Comparison of ENCODE assay signal across 23 cellular contexts in the genomic region with DNA sequence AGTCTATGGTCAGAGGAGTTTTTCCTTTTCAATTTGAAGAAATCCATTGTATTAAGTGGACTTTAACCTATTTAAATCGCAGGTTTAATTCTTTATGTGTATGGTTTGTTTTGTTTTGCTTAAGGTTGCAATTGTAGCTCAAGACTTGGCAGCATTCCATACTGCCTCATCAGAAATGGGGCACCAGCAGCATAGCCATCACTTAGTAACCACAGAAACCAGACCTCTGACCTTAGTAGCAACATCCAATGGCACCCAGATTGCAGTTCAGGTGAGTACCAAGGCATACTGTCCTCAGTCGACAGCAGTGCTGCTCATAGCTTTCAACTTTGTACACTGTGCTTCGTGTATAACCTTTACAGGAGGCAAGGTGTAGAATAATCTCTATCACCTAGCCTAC. TPM values are rescaled to one million over a fixed set of nuclear protein-coding genes. Genes with fewer than 3 reads are reported as not detected.
A peak's percentile ranks its signal among the peaks of the same experiment; 100 is the strongest.
DNase-seq lines count a peak whose midpoint lies in the region; ATAC-seq and TF ChIP-seq lines count a peak whose summit lies in the region.
"Had no signal": no experiment of that assay in that cellular context is flagged by ENCODE, and none has a peak within 500 bp of the region (broad histone marks: within the 10 kb centered on the region; RNA-seq: fewer than 3 reads in every experiment).

No MANE protein-coding gene starts in this region.

- POLR2A ChIA-PET in CD8-positive, alpha-beta T cell (lab: Charles Lee) = no interaction called here

- TF ChIP-seq CTCF in CD8-positive, alpha-beta T cell (IDR thresholded peaks at IDR 0.05) = no peak

- H3K27me3 Mint-ChIP-seq in CD8-positive, alpha-beta T cell (ENCODE audit: low read depth) = no peaks in the 10 kb centered on the region
- H3K27me3 Mint-ChIP-seq: activated naive CD8-positive, alpha-beta T cell treated with anti-CD3 and anti-CD28 coated beads, Interleukin-2, amount 10 ng/mL, durations not matched to agents 7 days and 5 days; CD8-positive, alpha-beta memory T cell; effector memory CD8-positive, alpha-beta T cell; memory B cell had no signal

- no peak overlapping the region for H3K27ac ChIP-seq in CD8-positive, alpha-beta T cell (ENCODE audit: low read depth, low read length)
- H3K27ac ChIP-seq: SJCRH30, upper lobe of left lung had no signal

- no peak overlapping the region for H3K27ac Mint-ChIP-seq in CD8-positive, alpha-beta T cell
- H3K27ac Mint-ChIP-seq: activated naive CD8-positive, alpha-beta T cell treated with anti-CD3 and anti-CD28 coated beads, Interleukin-2, amount 10 ng/mL, durations not matched to agents 7 days and 5 days; CD8-positive, alpha-beta memory T cell; memory B cell had no signal

- peaks cover 52% of the 10 kb centered on the region for H3K36me3 Mint-ChIP-seq in CD8-positive, alpha-beta T cell

- DNase-seq in NCI-H146 (lab: John Stamatoyannopoulos, UW) (peak; percentile 1), NCI-H146 treated with DMSO at 0.1 percent for 48 hours (lab: John Stamatoyannopoulos, UW; ENCODE audit: unreplicated experiment) (no peak), NCI-H526 treated with DMSO at 0.1 percent for 48 hours (lab: John Stamatoyannopoulos, UW) (peak; percentile 14), fibroblast of gingiva (ENCODE audit: low read depth) (peak; percentile 27), skeletal muscle cell (ENCODE audit: low read depth) (peak; percentile 21), HCEC 1CT (no peak), GF-D8 (lab: John Stamatoyannopoulos, UW) (no peak)
- DNase-seq in CD8-positive, alpha-beta T cell = no peak
- DNase-seq: activated CD4-positive, alpha-beta T cell treated with anti-CD3 and anti-CD28 coated beads, Interleukin-2, amount 50 U/mL, for 1 hour; activated CD8-positive, alpha-beta memory T cell treated with anti-CD3 and anti-CD28 coated beads, Interleukin-2, amount 50 U/mL, for 4 hours; activated effector memory CD4-positive, alpha-beta T cell treated with Interleukin-2 at 50 U/mL for 16 hours; activated naive CD8-positive, alpha-beta T cell treated with anti-CD3 and anti-CD28 coated beads, Interleukin-2, amount 10 ng/mL, durations not matched to agents 7 days and 5 days; AML-193; CD8-positive, alpha-beta memory T cell; DMS79 treated with DMSO at 0.1 percent for 48 hours; effector memory CD8-positive, alpha-beta T cell; esophagus squamous epithelium; NCI-H2171 treated with DMSO at 0.1 percent for 48 hours; occipital lobe; SJCRH30; stimulated activated CD4-positive, alpha-beta T cell treated with anti-CD3 and anti-CD28 coated beads, Interleukin-15, amount 100 ng/mL, for 24 hours; upper lobe of left lung had no signal

- no peak for ATAC-seq in CD8-positive, alpha-beta T cell
- ATAC-seq: effector memory CD8-positive, alpha-beta T cell had no signal

- H3K9me3 ChIP-seq in CD8-positive, alpha-beta T cell (ENCODE audit: low read length) = no peaks in the 10 kb centered on the region
- H3K9me3 ChIP-seq: esophagus squamous epithelium, SJCRH30, upper lobe of left lung had no signal

- CTCF ChIA-PET in CD8-positive, alpha-beta T cell (lab: Charles Lee) = interaction anchor here (1.2 to 2.2 kb wide), 2 partner anchors 10 to 88 kb away, joined by 3 to 11 read pairs; no protein-coding TSS in a partner anchor

- H3K4me3 ChIP-seq in skeletal muscle cell (ENCODE audit: low read depth, low read length) = no peak overlapping the region
- H3K4me3 ChIP-seq in CD8-positive, alpha-beta T cell (ENCODE audit: low read depth, low read length) = no peak overlapping the region
- H3K4me3 ChIP-seq: esophagus squamous epithelium, SJCRH30, upper lobe of left lung had no signal

- intact Hi-C loops in CD8-positive, alpha-beta T cell (cut with DNase I, micrococcal nuclease) = no loop called here

- H3K4me3 Mint-ChIP-seq in CD8-positive, alpha-beta T cell = no peak overlapping the region
- H3K4me3 Mint-ChIP-seq: activated naive CD8-positive, alpha-beta T cell treated with anti-CD3 and anti-CD28 coated beads, Interleukin-2, amount 10 ng/mL, durations not matched to agents 7 days and 5 days; CD8-positive, alpha-beta memory T cell; effector memory CD8-positive, alpha-beta T cell; memory B cell had no signal

- no peaks in the 10 kb centered on the region for H3K27me3 ChIP-seq in CD8-positive, alpha-beta T cell (ENCODE audit: insufficient read depth, low read length)
- H3K27me3 ChIP-seq: esophagus squamous epithelium, SJCRH30, upper lobe of left lung had no signal

- no peaks in the 10 kb centered on the region for H3K4me1 Mint-ChIP-seq in CD8-positive, alpha-beta T cell (ENCODE audit: low read depth)
- H3K4me1 Mint-ChIP-seq: activated naive CD8-positive, alpha-beta T cell treated with anti-CD3 and anti-CD28 coated beads, Interleukin-2, amount 10 ng/mL, durations not matched to agents 7 days and 5 days; CD8-positive, alpha-beta memory T cell; memory B cell had no signal

- H3K4me1 ChIP-seq in CD8-positive, alpha-beta T cell (ENCODE audit: insufficient read depth, low read length) = no peaks in the 10 kb centered on the region

- peaks cover 11% of the 10 kb centered on the region for H3K36me3 ChIP-seq in CD8-positive, alpha-beta T cell (ENCODE audit: insufficient read depth, low read length)

- H3K9me3 Mint-ChIP-seq in CD8-positive, alpha-beta T cell = no peaks in the 10 kb centered on the region
- H3K9me3 Mint-ChIP-seq: activated naive CD8-positive, alpha-beta T cell treated with anti-CD3 and anti-CD28 coated beads, Interleukin-2, amount 10 ng/mL, durations not matched to agents 7 days and 5 days; CD8-positive, alpha-beta memory T cell; effector memory CD8-positive, alpha-beta T cell; memory B cell had no signal

RNA-seq across cellular contexts. Expression of gene WEE1, which starts 48.4 kb away (rescaled TPM):
- total RNA-seq in CD8-positive, alpha-beta T cell = 1 to 10 TPM; 3.9 to 5.3 TPM

Comparison
In these comparisons a context has a peak if more than half of its experiments do, and no peak if none do; other contexts are left out.
1. DNase-seq: peak in NCI-H146 (single experiment), NCI-H526 treated with DMSO at 0.1 percent for 48 hours (single experiment), fibroblast of gingiva (single experiment) and skeletal muscle cell (single experiment); none in NCI-H146 treated with DMSO at 0.1 percent for 48 hours (single experiment), CD8-positive, alpha-beta T cell (0 of 7), HCEC 1CT (single experiment) and GF-D8 (single experiment).